Comparison of ENCODE assay signal across 8 cellular contexts in genomic region chr4:139229534-139230039, GRCh38. TPM values are rescaled to one million over a fixed set of nuclear protein-coding genes. Genes with fewer than 3 reads are reported as not detected.
A peak's percentile ranks its signal among the peaks of the same experiment; 100 is the strongest.
DNase-seq lines count a peak whose midpoint lies in the region; ATAC-seq, FAIRE-seq and TF ChIP-seq lines count a peak whose summit lies in the region.

No MANE protein-coding gene starts in this region.

- no peaks in the 10 kb centered on the region for H3K79me1 ChIP-seq in H1 (ENCODE audit: low read depth, low read length)

- no peak overlapping the region for H2AFZ ChIP-seq in H1 (ENCODE audit: low read length)

- WGBS in H1 (ENCODE audit: extremely low coverage in 1 of 2, insufficient coverage in 1 of 2, insufficient read length in 1 of 2, insufficient replicate concordance in 2 of 2, low coverage in 1 of 2, low lambda C conversion rate in 2 of 2, missing lambda C conversion rate in 1 of 2), 2 experiments: 62% methylated on average over 3 of the region's 3 CpGs; no CpG with 5 or more reads in 1 of the 2 experiments

- no peak overlapping the region for H3K56ac ChIP-seq in H1 (replicated peaks; ENCODE audit: insufficient read length, low read depth, low read length)

- no peak overlapping the region for H3K9ac ChIP-seq in H1 (replicated peaks in 1 of 4; ENCODE audit: extremely low read depth in 1 of 4, low read depth in 3 of 4, low read length in 3 of 4)

- no peak overlapping the region for H2BK12ac ChIP-seq in H1 (ENCODE audit: low read depth, low read length)

- peak; percentile 48 to 59 for TF ChIP-seq RAD21 in H1 (IDR thresholded peaks at IDR 0.05 in 1 of 2, conservative IDR thresholded peaks at IDR 0.05 in 1 of 2; ENCODE audit: low read depth in 2 of 2, low read length in 2 of 2)

- DNase-seq in AG08395 (ENCODE audit: low spot score) (peak; percentile 54), GF-D8 (lab: John Stamatoyannopoulos, UW) (peak; percentile 34), Panc1 (ENCODE audit: low read depth, low spot score) (no peak), H1 (ENCODE audit: low read depth in 1 of 2, low spot score in 2 of 2) (no peak), middle frontal gyrus (ENCODE audit: extremely low spot score, low spot score) (peak; percentile 22), occipital lobe (lab: John Stamatoyannopoulos, UW) (no peak)
- DNase-seq in stimulated activated CD4-positive, alpha-beta T cell treated with anti-CD3 and anti-CD28 coated beads, Interleukin-2, amount 100 ng/mL, for 24 hours: no peak

- no peaks in the 10 kb centered on the region for H3K23me2 ChIP-seq in H1 (ENCODE audit: low read depth, low read length)

- no peak overlapping the region for H4K8ac ChIP-seq in H1 (ENCODE audit: extremely low read depth, insufficient read depth, low read length)

- H3K18ac ChIP-seq in H1 (ENCODE audit: extremely low read depth, low read length): no peak overlapping the region

- H2BK20ac ChIP-seq in H1 (ENCODE audit: low read length): no peak overlapping the region

- H3K23ac ChIP-seq in H1 (ENCODE audit: insufficient read length): no peak overlapping the region

- no peak overlapping the region for H2BK120ac ChIP-seq in H1 (replicated peaks; ENCODE audit: low read depth, low read length)

- no peak overlapping the region for H2AK5ac ChIP-seq in H1 (ENCODE audit: low read depth, low read length)

- H3K27me3 ChIP-seq in Panc1 (ENCODE audit: control insufficient read depth, insufficient read depth, low read length) (no peaks in the 10 kb centered on the region), H1 (replicated peaks in 1 of 4; ENCODE audit: control insufficient read depth in 3 of 4, extremely low read depth in 1 of 4, insufficient read depth in 3 of 4, low read length in 3 of 4) (no peaks in the 10 kb centered on the region)

- TF ChIP-seq EP300 in H1 (IDR thresholded peaks at IDR 0.05; ENCODE audit: borderline replicate concordance in 1 of 2, low read depth in 2 of 2, low read length in 2 of 2): no peak

- H4K91ac ChIP-seq in H1 (replicated peaks; ENCODE audit: insufficient read length, low read length): no peak overlapping the region

- ATAC-seq in HG03159 (IDR thresholded peaks at IDR 0.05; ENCODE audit: unreplicated experiment) (peak; percentile 59), Panc1 (peak; percentile 82)

- CTCF ChIA-PET in Panc1 (lab: Charles Lee): interaction anchor here (0.7 to 0.8 kb wide), 2 partner anchors 57 to 66 kb away, joined by 3 to 5 read pairs; no protein-coding TSS in a partner anchor
- CTCF ChIA-PET in H1 (lab: Charles Lee; ENCODE audit: partially characterized antibody): interaction anchor here (0.5 to 3.1 kb wide), 4 partner anchors 10 to 27 kb away, joined by 3 to 16 read pairs (median 6); no protein-coding TSS in a partner anchor

- peak; percentile 70; the same call in 1 of the 2 replicates for TF ChIP-seq CTCF in Panc1 (IDR thresholded peaks at IDR 0.05)
- peak in 2 of 3 experiments; percentile 16 to 60; a peak in 2 of 4 replicates for TF ChIP-seq CTCF in H1 (IDR thresholded peaks at IDR 0.05; ENCODE audit: control extremely low read depth in 1 of 3, insufficient read depth in 1 of 3, low read depth in 1 of 3, low read length in 3 of 3)

- H3K27ac ChIP-seq in Panc1 (ENCODE audit: low read length): no peak overlapping the region
- H3K27ac ChIP-seq in H1 (ENCODE audit: low read depth, low read length): no peak overlapping the region

- H3K4me2 ChIP-seq in H1 (ENCODE audit: insufficient read depth in 1 of 2, low read depth in 2 of 2, low read length in 2 of 2): no peak overlapping the region

- no peak overlapping the region for H2BK15ac ChIP-seq in H1 (ENCODE audit: low read length)

- no peaks in the 10 kb centered on the region for H3K36me3 ChIP-seq in Panc1 (ENCODE audit: control insufficient read depth, insufficient read depth, low read length)
- H3K36me3 ChIP-seq in H1 (ENCODE audit: control insufficient read depth in 2 of 4, insufficient read depth in 4 of 4, low read length in 3 of 4): no peaks in the 10 kb centered on the region

- in situ Hi-C loops in Panc1 (cut with HindIII; ENCODE audit: low pct_unique_long_range_greater_than_20kb, low sequenced_read_pairs): no loop called here

- intact Hi-C loops in Panc1 (cut with micrococcal nuclease; ENCODE audit: unreplicated experiment): loop anchor here (1.0 to 10.0 kb wide), 2 partner anchors 45 to 67 kb away; no protein-coding TSS in a partner anchor

- TF ChIP-seq POLR2A in H1 (IDR thresholded peaks at IDR 0.05; ENCODE audit: control extremely low read depth in 1 of 2, low read depth in 2 of 2, low read length in 2 of 2): no peak

- BruUV-seq in Panc1 (replicated peaks; lab: Mats Ljungman, UMichigan): no TSS peak

- H3K4me3 ChIP-seq in Panc1 (ENCODE audit: low read depth in 2 of 2, low read length in 2 of 2) (no peak overlapping the region), H1 (ENCODE audit: extremely low read depth in 1 of 4, insufficient read depth in 2 of 4, low read depth in 3 of 4, low read length in 4 of 4) (no peak overlapping the region)

- no peaks in the 10 kb centered on the region for H3K79me2 ChIP-seq in H1 (ENCODE audit: control insufficient read depth in 1 of 2, insufficient read depth in 2 of 2, low read length in 2 of 2)

- no peaks in the 10 kb centered on the region for H4K20me1 ChIP-seq in H1 (replicated peaks in 1 of 2; ENCODE audit: control insufficient read depth in 1 of 2, insufficient read depth in 2 of 2, low read length in 2 of 2)

- H4K5ac ChIP-seq in H1 (ENCODE audit: insufficient read length, low read depth, low read length): no peak overlapping the region

- H2BK5ac ChIP-seq in H1 (ENCODE audit: low read depth, low read length): no peak overlapping the region

- FAIRE-seq in H1 (lab: Jason Lieb, UNC): peak; percentile 24

- H3K4me1 ChIP-seq in Panc1 (ENCODE audit: control insufficient read depth, insufficient read depth, low read length) (no peaks in the 10 kb centered on the region), H1 (replicated peaks in 1 of 4; ENCODE audit: control insufficient read depth in 3 of 4, insufficient read depth in 4 of 4, low read length in 3 of 4) (peaks cover 0 to 7% (median 2%) of the 10 kb centered on the region in 4 experiments; a peak in 3 of 7 replicates)

- H3K14ac ChIP-seq in H1 (ENCODE audit: insufficient read length): no peak overlapping the region

- no peak overlapping the region for H3K4ac ChIP-seq in H1 (replicated peaks; ENCODE audit: insufficient read length, low read depth, low read length)

- POLR2A ChIA-PET in Panc1 (lab: Charles Lee) (interaction anchor here (0.7 kb wide), 1 partner anchor 14 kb away, joined by 3 read pairs; no protein-coding TSS in a partner anchor), H1 (lab: Charles Lee; ENCODE audit: partially characterized antibody) (no interaction called here)

- H3K9me3 ChIP-seq in Panc1 (ENCODE audit: control insufficient read depth, insufficient read depth, low read depth, low read length) (no peaks in the 10 kb centered on the region), H1 (ENCODE audit: insufficient read depth in 2 of 2, low read depth in 1 of 2, low read length in 1 of 2) (no peaks in the 10 kb centered on the region)

TF ChIP-seq in H1, 55 proteins besides CTCF, POLR2A, EP300 and RAD21:
- no peak for TF ChIP-seq BRCA1 (IDR thresholded peaks at IDR 0.05; ENCODE audit: low read depth, low read length)
- TF ChIP-seq TBP (IDR thresholded peaks at IDR 0.05; ENCODE audit: low read depth, low read length): no peak
- TF ChIP-seq CREB1 (IDR thresholded peaks at IDR 0.05): no peak
- no peak for TF ChIP-seq BCL11A (IDR thresholded peaks at IDR 0.05; ENCODE audit: low read depth in 2 of 2, low read length in 2 of 2)
- TF ChIP-seq SIN3A (conservative IDR thresholded peaks at IDR 0.05 in 1 of 2, IDR thresholded peaks at IDR 0.05 in 1 of 2; ENCODE audit: low read depth in 1 of 2, low read length in 2 of 2): no peak
- TF ChIP-seq ZNF274 (IDR thresholded peaks at IDR 0.05; ENCODE audit: borderline replicate concordance, extremely low read depth, low read length): no peak
- peak; percentile 64; the same call in 1 of the 2 replicates for TF ChIP-seq TEAD4 (IDR thresholded peaks at IDR 0.05; ENCODE audit: low read depth, low read length)

RNA-seq across cellular contexts. Expression of gene MGARP, which starts 50.4 kb away (rescaled TPM):
- total RNA-seq in Panc1 (2021; ENCODE audit: unreplicated experiment) (2.3 TPM), occipital lobe (1.2 TPM)
- 0.67 TPM for polyA plus RNA-seq in Panc1 (2012; ENCODE audit: insufficient read length)
- 2.5 and 2.8 TPM in 2 replicates for total RNA-seq in H1 (2021; fragmentation: NEBNext Ultra II Directional; extraction: Animal tissue kit (Norgen Biotek cat#: 25700))
- polyA plus RNA-seq in H1 (2011; rRNA removed): 3.9 and 4.5 TPM in 2 replicates
- 8.4 TPM for polyA plus RNA-seq in H1 (2011; cell fraction: cytosol; rRNA removed)
- polyA plus RNA-seq in H1 (2011; cell fraction: nucleus; rRNA removed): 2.1 TPM
- polyA plus RNA-seq in H1 (2012, experiment 1 of 2): 4.5 to 6.4 TPM (median 4.9 TPM) in 4 replicates
- 1.5 TPM for polyA plus RNA-seq in H1 (2012, experiment 2 of 2)
- 2.3 TPM for polyA plus RNA-seq in H1 (2013, experiment 1 of 2)
- 2.6 TPM for polyA plus RNA-seq in H1 (2013, experiment 2 of 2)
- 1.7 TPM in 2 replicates for polyA minus RNA-seq in H1 (2011; rRNA and poly(A)+ RNA removed)
- 1.5 TPM for polyA minus RNA-seq in H1 (2011; cell fraction: cytosol; rRNA and poly(A)+ RNA removed)
- polyA minus RNA-seq in H1 (2011; cell fraction: nucleus; rRNA and poly(A)+ RNA removed): 1.2 TPM

RNA-seq across cellular contexts. Expression of gene ELF2, which starts 52.6 kb away (rescaled TPM):
- 21.9 TPM for total RNA-seq in Panc1 (2021; ENCODE audit: unreplicated experiment)
- 9.6 TPM for polyA plus RNA-seq in Panc1 (2012; ENCODE audit: insufficient read length)
- 44.3 and 45.6 TPM in 2 replicates for total RNA-seq in H1 (2021; fragmentation: NEBNext Ultra II Directional; extraction: Animal tissue kit (Norgen Biotek cat#: 25700))
- polyA plus RNA-seq in H1 (2011; rRNA removed): 12.2 and 21.1 TPM in 2 replicates
- polyA plus RNA-seq in H1 (2011; cell fraction: cytosol; rRNA removed): 24.7 TPM
- 30.5 TPM for polyA plus RNA-seq in H1 (2011; cell fraction: nucleus; rRNA removed)
- 26.0 to 31.4 TPM (median 27.7 TPM) in 4 replicates for polyA plus RNA-seq in H1 (2012, experiment 1 of 2)
- polyA plus RNA-seq in H1 (2012, experiment 2 of 2): 2.5 TPM
- polyA plus RNA-seq in H1 (2013, experiment 1 of 2): 26.0 TPM
- 23.3 TPM for polyA plus RNA-seq in H1 (2013, experiment 2 of 2)
- polyA minus RNA-seq in H1 (2011; rRNA and poly(A)+ RNA removed): 54.2 and 78.1 TPM in 2 replicates
- 28.9 TPM for polyA minus RNA-seq in H1 (2011; cell fraction: cytosol; rRNA and poly(A)+ RNA removed)
- polyA minus RNA-seq in H1 (2011; cell fraction: nucleus; rRNA and poly(A)+ RNA removed): 70.3 TPM
- total RNA-seq in occipital lobe: 152 TPM

Comparison
In these comparisons a context has a peak if more than half of its experiments do, and no peak if none do; other contexts are left out.
1. DNase-seq: peak in AG08395 (single experiment), GF-D8 (single experiment) and middle frontal gyrus (single experiment); none in Panc1 (single experiment), H1 (0 of 2), occipital lobe (single experiment) and stimulated activated CD4-positive, alpha-beta T cell treated with anti-CD3 and anti-CD28 coated beads, Interleukin-2, amount 100 ng/mL, for 24 hours (0 of 2).